1 cellular context compared by ENCODE assay signal in genomic region chr17:62627219-62627903, GRCh38.
TF ChIP-seq lines count a peak whose summit lies in the region.

A gene with protein sequence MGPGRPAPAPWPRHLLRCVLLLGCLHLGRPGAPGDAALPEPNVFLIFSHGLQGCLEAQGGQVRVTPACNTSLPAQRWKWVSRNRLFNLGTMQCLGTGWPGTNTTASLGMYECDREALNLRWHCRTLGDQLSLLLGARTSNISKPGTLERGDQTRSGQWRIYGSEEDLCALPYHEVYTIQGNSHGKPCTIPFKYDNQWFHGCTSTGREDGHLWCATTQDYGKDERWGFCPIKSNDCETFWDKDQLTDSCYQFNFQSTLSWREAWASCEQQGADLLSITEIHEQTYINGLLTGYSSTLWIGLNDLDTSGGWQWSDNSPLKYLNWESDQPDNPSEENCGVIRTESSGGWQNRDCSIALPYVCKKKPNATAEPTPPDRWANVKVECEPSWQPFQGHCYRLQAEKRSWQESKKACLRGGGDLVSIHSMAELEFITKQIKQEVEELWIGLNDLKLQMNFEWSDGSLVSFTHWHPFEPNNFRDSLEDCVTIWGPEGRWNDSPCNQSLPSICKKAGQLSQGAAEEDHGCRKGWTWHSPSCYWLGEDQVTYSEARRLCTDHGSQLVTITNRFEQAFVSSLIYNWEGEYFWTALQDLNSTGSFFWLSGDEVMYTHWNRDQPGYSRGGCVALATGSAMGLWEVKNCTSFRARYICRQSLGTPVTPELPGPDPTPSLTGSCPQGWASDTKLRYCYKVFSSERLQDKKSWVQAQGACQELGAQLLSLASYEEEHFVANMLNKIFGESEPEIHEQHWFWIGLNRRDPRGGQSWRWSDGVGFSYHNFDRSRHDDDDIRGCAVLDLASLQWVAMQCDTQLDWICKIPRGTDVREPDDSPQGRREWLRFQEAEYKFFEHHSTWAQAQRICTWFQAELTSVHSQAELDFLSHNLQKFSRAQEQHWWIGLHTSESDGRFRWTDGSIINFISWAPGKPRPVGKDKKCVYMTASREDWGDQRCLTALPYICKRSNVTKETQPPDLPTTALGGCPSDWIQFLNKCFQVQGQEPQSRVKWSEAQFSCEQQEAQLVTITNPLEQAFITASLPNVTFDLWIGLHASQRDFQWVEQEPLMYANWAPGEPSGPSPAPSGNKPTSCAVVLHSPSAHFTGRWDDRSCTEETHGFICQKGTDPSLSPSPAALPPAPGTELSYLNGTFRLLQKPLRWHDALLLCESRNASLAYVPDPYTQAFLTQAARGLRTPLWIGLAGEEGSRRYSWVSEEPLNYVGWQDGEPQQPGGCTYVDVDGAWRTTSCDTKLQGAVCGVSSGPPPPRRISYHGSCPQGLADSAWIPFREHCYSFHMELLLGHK (N-terminal part only) (plus strand): TSS chr17:62627670. CDS start chr17:62627803, 133 bp downstream.

TF ChIP-seq in GM12878, 131 proteins besides CTCF, POLR2A, EP300 and RAD21 (continued from another document):
- TF ChIP-seq, protein P1, sequence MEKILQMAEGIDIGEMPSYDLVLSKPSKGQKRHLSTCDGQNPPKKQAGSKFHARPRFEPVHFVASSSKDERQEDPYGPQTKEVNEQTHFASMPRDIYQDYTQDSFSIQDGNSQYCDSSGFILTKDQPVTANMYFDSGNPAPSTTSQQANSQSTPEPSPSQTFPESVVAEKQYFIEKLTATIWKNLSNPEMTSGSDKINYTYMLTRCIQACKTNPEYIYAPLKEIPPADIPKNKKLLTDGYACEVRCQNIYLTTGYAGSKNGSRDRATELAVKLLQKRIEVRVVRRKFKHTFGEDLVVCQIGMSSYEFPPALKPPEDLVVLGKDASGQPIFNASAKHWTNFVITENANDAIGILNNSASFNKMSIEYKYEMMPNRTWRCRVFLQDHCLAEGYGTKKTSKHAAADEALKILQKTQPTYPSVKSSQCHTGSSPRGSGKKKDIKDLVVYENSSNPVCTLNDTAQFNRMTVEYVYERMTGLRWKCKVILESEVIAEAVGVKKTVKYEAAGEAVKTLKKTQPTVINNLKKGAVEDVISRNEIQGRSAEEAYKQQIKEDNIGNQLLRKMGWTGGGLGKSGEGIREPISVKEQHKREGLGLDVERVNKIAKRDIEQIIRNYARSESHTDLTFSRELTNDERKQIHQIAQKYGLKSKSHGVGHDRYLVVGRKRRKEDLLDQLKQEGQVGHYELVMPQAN (conservative IDR thresholded peaks at IDR 0.05): no peak
- TF ChIP-seq ZSCAN29 (IDR thresholded peaks at IDR 0.05) (no peak), YBX1 (IDR thresholded peaks at IDR 0.05) (no peak), KLF5 (IDR thresholded peaks at IDR 0.05; ENCODE audit: partially characterized antibody) (no peak), EGR1 (IDR thresholded peaks at IDR 0.05; ENCODE audit: borderline replicate concordance in 1 of 2, low read depth in 2 of 2, low read length in 2 of 2) (no peak), NBN (IDR thresholded peaks at IDR 0.05) (no peak), REST (IDR thresholded peaks at IDR 0.05; ENCODE audit: low read depth, low read length) (no peak), ZNF24 (IDR thresholded peaks at IDR 0.05) (no peak), MEF2B (IDR thresholded peaks at IDR 0.05; ENCODE audit: partially characterized antibody, poor library complexity, severe bottlenecking) (no peak), RFX5 (IDR thresholded peaks at IDR 0.05; ENCODE audit: low read depth, low read length) (no peak), FOXK2 (IDR thresholded peaks at IDR 0.05) (no peak)
TF ChIP-seq in GM12878: peak in this region for 2.
